ENCODE assay signal across 1 cellular context in the genomic region with DNA sequence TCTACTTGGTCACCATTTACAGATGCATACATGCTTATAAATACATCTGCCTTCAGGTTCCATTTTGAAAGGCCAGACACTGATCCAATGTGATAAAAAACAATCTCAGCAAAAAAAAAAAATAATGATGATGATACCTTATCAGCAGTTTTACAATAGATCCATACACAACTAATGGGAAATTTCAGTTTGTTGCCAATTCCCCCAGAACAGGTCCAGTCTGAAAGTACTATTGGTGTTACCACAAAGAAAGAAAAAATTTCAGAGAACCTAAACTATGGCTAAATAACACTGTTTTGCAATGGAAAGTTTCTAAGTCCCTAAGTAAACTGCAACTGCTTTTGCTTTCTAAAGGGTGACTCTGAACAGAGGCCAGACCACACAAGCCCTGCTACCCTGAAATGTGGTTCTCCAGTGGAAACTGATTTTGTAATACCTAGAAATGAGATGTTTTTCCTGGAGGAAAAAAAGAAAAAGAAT.
TF ChIP-seq lines count a peak whose summit lies in the region.

No MANE protein-coding gene starts in this region.

TF ChIP-seq in GM23338, 12 proteins besides CTCF, POLR2A, EP300 and RAD21 (continued from another document):
- TF ChIP-seq, protein P1, sequence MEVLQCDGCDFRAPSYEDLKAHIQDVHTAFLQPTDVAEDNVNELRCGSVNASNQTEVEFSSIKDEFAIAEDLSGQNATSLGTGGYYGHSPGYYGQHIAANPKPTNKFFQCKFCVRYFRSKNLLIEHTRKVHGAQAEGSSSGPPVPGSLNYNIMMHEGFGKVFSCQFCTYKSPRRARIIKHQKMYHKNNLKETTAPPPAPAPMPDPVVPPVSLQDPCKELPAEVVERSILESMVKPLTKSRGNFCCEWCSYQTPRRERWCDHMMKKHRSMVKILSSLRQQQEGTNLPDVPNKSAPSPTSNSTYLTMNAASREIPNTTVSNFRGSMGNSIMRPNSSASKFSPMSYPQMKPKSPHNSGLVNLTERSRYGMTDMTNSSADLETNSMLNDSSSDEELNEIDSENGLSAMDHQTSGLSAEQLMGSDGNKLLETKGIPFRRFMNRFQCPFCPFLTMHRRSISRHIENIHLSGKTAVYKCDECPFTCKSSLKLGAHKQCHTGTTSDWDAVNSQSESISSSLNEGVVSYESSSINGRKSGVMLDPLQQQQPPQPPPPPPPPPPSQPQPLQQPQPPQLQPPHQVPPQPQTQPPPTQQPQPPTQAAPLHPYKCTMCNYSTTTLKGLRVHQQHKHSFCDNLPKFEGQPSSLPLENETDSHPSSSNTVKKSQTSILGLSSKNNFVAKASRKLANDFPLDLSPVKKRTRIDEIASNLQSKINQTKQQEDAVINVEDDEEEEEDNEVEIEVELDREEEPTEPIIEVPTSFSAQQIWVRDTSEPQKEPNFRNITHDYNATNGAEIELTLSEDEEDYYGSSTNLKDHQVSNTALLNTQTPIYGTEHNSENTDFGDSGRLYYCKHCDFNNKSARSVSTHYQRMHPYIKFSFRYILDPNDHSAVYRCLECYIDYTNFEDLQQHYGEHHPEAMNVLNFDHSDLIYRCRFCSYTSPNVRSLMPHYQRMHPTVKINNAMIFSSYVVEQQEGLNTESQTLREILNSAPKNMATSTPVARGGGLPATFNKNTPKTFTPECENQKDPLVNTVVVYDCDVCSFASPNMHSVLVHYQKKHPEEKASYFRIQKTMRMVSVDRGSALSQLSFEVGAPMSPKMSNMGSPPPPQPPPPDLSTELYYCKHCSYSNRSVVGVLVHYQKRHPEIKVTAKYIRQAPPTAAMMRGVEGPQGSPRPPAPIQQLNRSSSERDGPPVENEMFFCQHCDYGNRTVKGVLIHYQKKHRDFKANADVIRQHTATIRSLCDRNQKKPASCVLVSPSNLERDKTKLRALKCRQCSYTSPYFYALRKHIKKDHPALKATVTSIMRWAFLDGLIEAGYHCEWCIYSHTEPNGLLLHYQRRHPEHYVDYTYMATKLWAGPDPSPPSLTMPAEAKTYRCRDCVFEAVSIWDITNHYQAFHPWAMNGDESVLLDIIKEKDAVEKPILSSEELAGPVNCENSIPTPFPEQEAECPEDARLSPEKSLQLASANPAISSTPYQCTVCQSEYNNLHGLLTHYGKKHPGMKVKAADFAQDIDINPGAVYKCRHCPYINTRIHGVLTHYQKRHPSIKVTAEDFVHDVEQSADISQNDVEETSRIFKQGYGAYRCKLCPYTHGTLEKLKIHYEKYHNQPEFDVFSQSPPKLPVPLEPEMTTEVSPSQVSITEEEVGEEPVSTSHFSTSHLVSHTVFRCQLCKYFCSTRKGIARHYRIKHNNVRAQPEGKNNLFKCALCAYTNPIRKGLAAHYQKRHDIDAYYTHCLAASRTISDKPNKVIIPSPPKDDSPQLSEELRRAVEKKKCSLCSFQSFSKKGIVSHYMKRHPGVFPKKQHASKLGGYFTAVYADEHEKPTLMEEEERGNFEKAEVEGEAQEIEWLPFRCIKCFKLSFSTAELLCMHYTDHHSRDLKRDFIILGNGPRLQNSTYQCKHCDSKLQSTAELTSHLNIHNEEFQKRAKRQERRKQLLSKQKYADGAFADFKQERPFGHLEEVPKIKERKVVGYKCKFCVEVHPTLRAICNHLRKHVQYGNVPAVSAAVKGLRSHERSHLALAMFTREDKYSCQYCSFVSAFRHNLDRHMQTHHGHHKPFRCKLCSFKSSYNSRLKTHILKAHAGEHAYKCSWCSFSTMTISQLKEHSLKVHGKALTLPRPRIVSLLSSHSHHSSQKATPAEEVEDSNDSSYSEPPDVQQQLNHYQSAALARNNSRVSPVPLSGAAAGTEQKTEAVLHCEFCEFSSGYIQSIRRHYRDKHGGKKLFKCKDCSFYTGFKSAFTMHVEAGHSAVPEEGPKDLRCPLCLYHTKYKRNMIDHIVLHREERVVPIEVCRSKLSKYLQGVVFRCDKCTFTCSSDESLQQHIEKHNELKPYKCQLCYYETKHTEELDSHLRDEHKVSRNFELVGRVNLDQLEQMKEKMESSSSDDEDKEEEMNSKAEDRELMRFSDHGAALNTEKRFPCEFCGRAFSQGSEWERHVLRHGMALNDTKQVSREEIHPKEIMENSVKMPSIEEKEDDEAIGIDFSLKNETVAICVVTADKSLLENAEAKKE (CRISPR knock-in tag; IDR thresholded peaks at IDR 0.05): no peak
- TF ChIP-seq, protein P2, sequence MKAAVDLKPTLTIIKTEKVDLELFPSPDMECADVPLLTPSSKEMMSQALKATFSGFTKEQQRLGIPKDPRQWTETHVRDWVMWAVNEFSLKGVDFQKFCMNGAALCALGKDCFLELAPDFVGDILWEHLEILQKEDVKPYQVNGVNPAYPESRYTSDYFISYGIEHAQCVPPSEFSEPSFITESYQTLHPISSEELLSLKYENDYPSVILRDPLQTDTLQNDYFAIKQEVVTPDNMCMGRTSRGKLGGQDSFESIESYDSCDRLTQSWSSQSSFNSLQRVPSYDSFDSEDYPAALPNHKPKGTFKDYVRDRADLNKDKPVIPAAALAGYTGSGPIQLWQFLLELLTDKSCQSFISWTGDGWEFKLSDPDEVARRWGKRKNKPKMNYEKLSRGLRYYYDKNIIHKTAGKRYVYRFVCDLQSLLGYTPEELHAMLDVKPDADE (IDR thresholded peaks at IDR 0.05): no peak
- TF ChIP-seq ZNF331 (CRISPR knock-in tag; IDR thresholded peaks at IDR 0.05; ENCODE audit: low read depth): no peak
